8 cellular contexts compared by ENCODE assay signal in genomic region chr1:23743287-23744052, GRCh38. TPM values are rescaled to one million over a fixed set of nuclear protein-coding genes. Genes with fewer than 3 reads are reported as not detected.
DNase-seq lines count a peak whose midpoint lies in the region; ATAC-seq and TF ChIP-seq lines count a peak whose summit lies in the region.

Gene ELOA (plus strand): TSS chr1:23743471. CDS start chr1:23743504, 33 bp downstream.

- H3K4me3 Mint-ChIP-seq in type B pancreatic cell, result peak within 1 kb of the TSS; percentile 92

- DNase-seq in ELF-1 (ENCODE audit: low read depth, low spot score), result peak; percentile 43
- peak; percentile 66 for DNase-seq in T follicular helper cell (ENCODE audit: low read depth)
- DNase-seq in activated naive CD8-positive, alpha-beta T cell treated with anti-CD3 and anti-CD28 coated beads, Interleukin-2, amount 50 U/mL, for 16 hours (ENCODE audit: low read depth, low spot score), result peak; percentile 37
- peak; percentile 91 for DNase-seq in cardiac septum (ENCODE audit: low spot score)
- DNase-seq in posterior cingulate gyrus, result peak; percentile 58 to 97 (median 76)
- DNase-seq in type B pancreatic cell (ENCODE audit: extremely low spot score, unreplicated experiment), result peak; percentile 81

- peak; percentile 51 for ATAC-seq in GM21717 (IDR thresholded peaks at IDR 0.05; ENCODE audit: unreplicated experiment)

- intact Hi-C loops in cardiac septum (cut with DNase I) (loop anchor here (2.0 to 10.0 kb wide), 2 partner anchors 51 to 199 kb away; no protein-coding TSS in a partner anchor), posterior cingulate gyrus (cut with DNase I) (loop anchor here (2.0 to 5.0 kb wide), 2 partner anchors 34 to 53 kb away; partner anchors contain the start of genes PITHD1 and RPL11)

- peaks cover 13% of the 10 kb centered on the region for H3K36me3 Mint-ChIP-seq in type B pancreatic cell

- no peak for TF ChIP-seq CTCF in type B pancreatic cell (conservative IDR thresholded peaks at IDR 0.05)

- no peaks in the 10 kb centered on the region for H3K9me3 Mint-ChIP-seq in type B pancreatic cell

- peaks cover 28% of the 10 kb centered on the region for H3K36me3 ChIP-seq in KOPT-K1 (ENCODE audit: insufficient read depth, low read length)

- peak within 1 kb of the TSS; percentile 77 for H3K27ac ChIP-seq in KOPT-K1 (ENCODE audit: low read depth, low read length, poor library complexity, severe bottlenecking)

- peaks cover 32% of the 10 kb centered on the region for H3K4me1 Mint-ChIP-seq in type B pancreatic cell (ENCODE audit: unreplicated experiment)

- no peaks in the 10 kb centered on the region for H3K27me3 Mint-ChIP-seq in type B pancreatic cell

- H3K27ac Mint-ChIP-seq in type B pancreatic cell, result peak within 1 kb of the TSS; percentile 89

- no peaks in the 10 kb centered on the region for H3K9me3 ChIP-seq in KOPT-K1 (ENCODE audit: insufficient read depth, low read length, poor library complexity, severe bottlenecking)

RNA-seq across cellular contexts. Expression of gene ELOA, which starts in this region (rescaled TPM):
- total RNA-seq in cardiac septum (28.8 TPM), type B pancreatic cell (ENCODE audit: low replicate concordance) (39.6 and 44.3 TPM in 2 replicates)

Comparison
In these comparisons a context has a peak if more than half of its experiments do, and no peak if none do; other contexts are left out.
1. Peak in every context shown above with its lines: DNase-seq, ATAC-seq and H3K27ac ChIP-seq.
2. DNase-seq: peak in every context shown above with its lines; median percentile 91 in cardiac septum; 81 in type B pancreatic cell; 76 in posterior cingulate gyrus; 66 in T follicular helper cell; 43 in ELF-1; 37 in activated naive CD8-positive, alpha-beta T cell treated with anti-CD3 and anti-CD28 coated beads, Interleukin-2, amount 50 U/mL, for 16 hours.